8 cellular contexts compared by ENCODE assay signal in the genomic region with DNA sequence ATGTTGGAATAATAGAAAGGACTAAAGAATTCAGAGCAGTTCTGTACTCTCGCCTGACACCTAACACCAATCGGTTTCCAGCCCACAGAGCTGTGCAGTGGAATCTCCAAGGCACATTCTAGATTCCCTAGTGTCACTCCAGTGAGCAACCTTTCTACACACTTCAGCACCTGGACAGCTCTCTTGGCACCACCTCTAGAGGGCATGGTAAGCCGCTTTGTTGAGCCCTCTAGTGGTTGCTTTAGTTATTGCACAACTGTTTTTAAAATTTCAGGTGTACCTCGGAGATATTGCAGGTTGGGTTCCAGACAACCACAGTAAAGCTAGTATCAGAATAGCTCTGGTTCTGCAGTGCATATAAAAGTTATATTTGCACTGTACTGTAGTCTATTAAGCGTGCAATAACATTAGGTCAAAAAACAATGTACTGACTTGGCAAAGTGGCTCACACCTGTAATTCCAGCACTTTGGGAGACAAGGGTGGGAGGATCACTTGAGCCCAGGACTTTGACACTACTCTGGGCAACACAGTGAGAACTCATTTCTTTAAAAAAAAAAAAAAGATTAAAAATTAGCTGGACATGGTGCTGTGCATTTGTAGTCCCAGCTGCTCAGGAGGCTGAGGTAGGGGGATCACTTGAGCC. TPM values are rescaled to one million over a fixed set of nuclear protein-coding genes. Genes with fewer than 3 reads are reported as not detected.
DNase-seq lines count a peak whose midpoint lies in the region; ATAC-seq, FAIRE-seq and TF ChIP-seq lines count a peak whose summit lies in the region.

No MANE protein-coding gene starts in this region.

- no TSS peak for BruUV-seq in OCI-LY7 (replicated peaks; lab: Mats Ljungman, UMichigan)

- H3K4me2 ChIP-seq in OCI-LY7 (ENCODE audit: low read length) = no peak overlapping the region

- H3K4me1 ChIP-seq in OCI-LY7 (ENCODE audit: insufficient read depth, low read length, poor library complexity, severe bottlenecking) = no peaks in the 10 kb centered on the region

- no peak overlapping the region for H3K4me3 ChIP-seq in OCI-LY7 (ENCODE audit: low read depth, low read length, poor library complexity, severe bottlenecking)

- H3K4me1 Mint-ChIP-seq in natural killer cell treated with Interleukin-12 subunit alpha and Interleukin-12 subunit beta and Interleukin-15 and Interleukin-18, amount 100 ng/mL, for 72 hours (ENCODE audit: low read depth in 2 of 2) = peaks cover 0 to 4% of the 10 kb centered on the region in 2 donors

- FAIRE-seq in HTR-8/SVneo (lab: Jason Lieb, UNC) = peak; percentile 67

- H3K36me3 ChIP-seq in OCI-LY7 (ENCODE audit: insufficient read depth, low read length) = no peaks in the 10 kb centered on the region

- H3K9me3 ChIP-seq in OCI-LY7 (ENCODE audit: low read length) = no peaks in the 10 kb centered on the region

- H3K27me3 Mint-ChIP-seq in natural killer cell treated with Interleukin-12 subunit alpha and Interleukin-12 subunit beta and Interleukin-15 and Interleukin-18, amount 100 ng/mL, for 72 hours = peaks cover 15 to 20% of the 10 kb centered on the region in 2 donors

- peak; percentile 97 for TF ChIP-seq CTCF in OCI-LY7 (conservative IDR thresholded peaks at IDR 0.05; ENCODE audit: low read length)

- H4K20me1 ChIP-seq in OCI-LY7 (ENCODE audit: insufficient read depth, low read length) = no peaks in the 10 kb centered on the region

- CTCF ChIA-PET in OCI-LY7 (lab: Charles Lee; ENCODE audit: unreplicated experiment) = interaction anchor here (0.6 kb wide), 1 partner anchor 1654 kb away, joined by 3 read pairs; no protein-coding TSS in a partner anchor

- no peak overlapping the region for H3K27ac ChIP-seq in OCI-LY7 (ENCODE audit: low read depth, low read length, poor library complexity, severe bottlenecking)

- no peaks in the 10 kb centered on the region for H3K9me3 Mint-ChIP-seq in natural killer cell treated with Interleukin-12 subunit alpha and Interleukin-12 subunit beta and Interleukin-15 and Interleukin-18, amount 100 ng/mL, for 72 hours

- H3K36me3 Mint-ChIP-seq in natural killer cell treated with Interleukin-12 subunit alpha and Interleukin-12 subunit beta and Interleukin-15 and Interleukin-18, amount 100 ng/mL, for 72 hours = no peaks in the 10 kb centered on the region

- POLR2A ChIA-PET in OCI-LY7 (lab: Charles Lee) = interaction anchor here (1.0 kb wide), 1 partner anchor 10 kb away, joined by 3 read pairs; no protein-coding TSS in a partner anchor

- intact Hi-C loops in OCI-LY7 (cut with micrococcal nuclease; ENCODE audit: unreplicated experiment) = no loop called here

- DNase-seq in DMS53 (lab: John Stamatoyannopoulos, UW) (peak; percentile 81), HTR-8/SVneo (ENCODE audit: insufficient read length, low spot score) (peak; percentile 81), OCI-LY7 (ENCODE audit: low spot score) (peak; percentile 87), activated T-cell treated with anti-CD3 and anti-CD28 coated beads for 1 hour (ENCODE audit: low read depth) (peak; percentile 55)
- DNase-seq in natural killer cell treated with Interleukin-12 subunit alpha and Interleukin-12 subunit beta and Interleukin-15 and Interleukin-18, amount 100 ng/mL, for 72 hours (ENCODE audit: low spot score) = peak; percentile 62
- peak; percentile 51 for DNase-seq in stimulated activated naive CD4-positive, alpha-beta T cell treated with Interleukin-2 at 50 U/mL for 16 hours (lab: John Stamatoyannopoulos, UW)

- H2AFZ ChIP-seq in OCI-LY7 (ENCODE audit: low read length) = no peak overlapping the region

- no peak overlapping the region for H3K27ac Mint-ChIP-seq in natural killer cell treated with Interleukin-12 subunit alpha and Interleukin-12 subunit beta and Interleukin-15 and Interleukin-18, amount 100 ng/mL, for 72 hours

- ATAC-seq in GM21515 (IDR thresholded peaks at IDR 0.05; ENCODE audit: unreplicated experiment) (peak; percentile 96), esophagus mucosa (peak; percentile 98)
- peak; percentile 82 to 84 for ATAC-seq in natural killer cell treated with Interleukin-12 subunit alpha and Interleukin-12 subunit beta and Interleukin-15 and Interleukin-18, amount 100 ng/mL, for 72 hours

- no peaks in the 10 kb centered on the region for H3K9me2 ChIP-seq in OCI-LY7 (ENCODE audit: insufficient read depth, low read length)

- no peaks in the 10 kb centered on the region for H3K79me2 ChIP-seq in OCI-LY7 (ENCODE audit: insufficient read depth, low read depth, low read length)

- H3K4me3 Mint-ChIP-seq in natural killer cell treated with Interleukin-12 subunit alpha and Interleukin-12 subunit beta and Interleukin-15 and Interleukin-18, amount 100 ng/mL, for 72 hours = no peak overlapping the region

RNA-seq across cellular contexts. Expression of gene ERC2, which starts 26.5 kb away (rescaled TPM):
- not detected in 2 replicates for total RNA-seq in OCI-LY7 (2014; rRNA removed; shearing (Covaris generic))
- total RNA-seq in OCI-LY7 (2022) = not detected in 2 replicates
- 0.48 TPM for total RNA-seq in esophagus mucosa
- 1 to 10 TPM in 1 of 2 donors, under 1 TPM in 1; 0.33 to 1.2 TPM for total RNA-seq in natural killer cell treated with Interleukin-12 subunit alpha and Interleukin-12 subunit beta and Interleukin-15 and Interleukin-18, amount 100 ng/mL, for 72 hours
